8 cellular contexts compared by ENCODE assay signal in the genomic region with DNA sequence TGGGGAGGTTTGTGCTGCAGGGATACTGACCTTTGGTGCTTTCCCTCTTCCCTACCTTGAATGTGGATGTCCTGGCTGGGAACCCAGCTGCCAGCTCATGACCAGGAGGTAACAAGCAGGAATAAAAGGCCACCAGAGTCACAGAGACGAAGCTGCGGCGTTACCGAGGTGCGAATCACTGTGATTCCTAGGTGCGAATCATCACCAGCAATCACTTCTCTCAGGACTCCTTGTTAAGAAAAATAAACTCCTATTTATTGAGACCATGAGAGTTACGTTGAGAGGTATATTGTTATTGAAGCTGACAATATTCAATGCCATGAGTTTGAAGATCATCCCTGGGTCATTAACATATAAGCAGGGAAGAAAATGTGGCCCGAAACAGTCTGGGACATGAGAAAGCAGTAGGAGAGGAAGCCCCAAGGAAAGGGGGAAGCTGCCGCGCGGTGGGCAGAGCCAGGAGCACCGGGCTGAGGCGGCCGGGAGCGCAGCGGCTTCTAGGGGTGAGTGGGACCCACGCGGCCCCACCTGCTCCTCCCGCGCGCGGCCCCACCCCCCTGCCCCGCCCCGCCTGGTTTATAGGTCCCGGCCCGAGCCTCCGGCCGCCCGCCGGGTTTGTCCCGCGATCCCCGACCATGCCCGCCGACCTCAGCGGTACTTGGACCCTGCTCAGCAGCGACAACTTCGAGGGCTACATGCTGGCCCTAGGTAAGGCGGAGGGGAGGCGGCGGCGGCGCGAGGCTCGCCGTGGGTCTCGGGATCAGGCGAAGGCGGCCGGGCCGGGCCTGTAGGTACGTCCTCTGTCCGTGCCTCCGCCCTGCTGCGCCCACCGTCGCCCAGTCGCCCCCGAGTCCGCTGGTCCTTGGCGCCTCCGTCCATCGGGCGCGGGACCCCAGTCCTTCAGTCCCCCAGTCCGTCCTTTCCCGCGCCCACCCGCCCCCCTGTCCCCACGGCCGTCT. TPM values are rescaled to one million over a fixed set of nuclear protein-coding genes. Genes with fewer than 3 reads are reported as not detected.
A peak's percentile ranks its signal among the peaks of the same experiment; 100 is the strongest.
DNase-seq lines count a peak whose midpoint lies in the region; ATAC-seq and TF ChIP-seq lines count a peak whose summit lies in the region.

TSS of gene RBP7 (plus strand) at position 605 of the 959 bp plus-strand sequence. CDS start at position 636, 31 bp downstream.

- POLR2A ChIA-PET in activated B cell treated with CpG ODN at 0.5 μM for 24 hours (lab: Charles Lee): no interaction called here
- POLR2A ChIA-PET in naive thymus-derived CD8-positive, alpha-beta T cell (lab: Charles Lee): no interaction called here

- no peaks in the 10 kb centered on the region for H3K9me3 Mint-ChIP-seq in activated B cell treated with CpG ODN at 0.5 μM for 24 hours
- peaks cover 0 to 6% (median 0%) of the 10 kb centered on the region in 9 donors for H3K9me3 Mint-ChIP-seq in naive thymus-derived CD8-positive, alpha-beta T cell

- peaks cover 11% of the 10 kb centered on the region for H3K4me1 Mint-ChIP-seq in activated B cell treated with CpG ODN at 0.5 μM for 24 hours
- peaks cover 0 to 15% (median 8%) of the 10 kb centered on the region in 4 donors for H3K4me1 Mint-ChIP-seq in naive thymus-derived CD8-positive, alpha-beta T cell

- H3K4me3 Mint-ChIP-seq in activated B cell treated with CpG ODN at 0.5 μM for 24 hours: peak within 1 kb of the TSS; percentile 80
- peak within 1 kb of the TSS; percentile 72 to 90 (median 83) for H3K4me3 Mint-ChIP-seq in naive thymus-derived CD8-positive, alpha-beta T cell

- ATAC-seq in activated B cell treated with CpG ODN at 0.5 μM for 24 hours (ENCODE audit: low read depth) (peak; percentile 34), esophagus mucosa (peak; percentile 66), GM18868 (IDR thresholded peaks at IDR 0.05; ENCODE audit: unreplicated experiment) (no peak), GM19467 (IDR thresholded peaks at IDR 0.05; ENCODE audit: unreplicated experiment) (no peak), HG03039 (IDR thresholded peaks at IDR 0.05; ENCODE audit: unreplicated experiment) (no peak)
- peak; percentile 63 to 80 for ATAC-seq in naive thymus-derived CD8-positive, alpha-beta T cell

- DNase-seq in SIG-M5 treated with dmso at 0.1 percent for 504 hours (lab: John Stamatoyannopoulos, UW; ENCODE audit: unreplicated experiment) (peak; percentile 22), SIG-M5 (lab: John Stamatoyannopoulos, UW) (no peak), activated B cell treated with CpG ODN at 0.5 μM for 24 hours (peak; percentile 21)
- peak in 7 of 10 donors; percentile 2 to 17 (median 11) for DNase-seq in naive thymus-derived CD8-positive, alpha-beta T cell

- peaks cover 28% of the 10 kb centered on the region for H3K27me3 Mint-ChIP-seq in activated B cell treated with CpG ODN at 0.5 μM for 24 hours
- peaks cover 17 to 53% (median 36%) of the 10 kb centered on the region in 5 donors for H3K27me3 Mint-ChIP-seq in naive thymus-derived CD8-positive, alpha-beta T cell

- CTCF ChIA-PET in activated B cell treated with CpG ODN at 0.5 μM for 24 hours (lab: Charles Lee): no interaction called here

- H3K36me3 Mint-ChIP-seq in activated B cell treated with CpG ODN at 0.5 μM for 24 hours (ENCODE audit: low read depth): no peaks in the 10 kb centered on the region
- peaks cover 0 to 8% (median 0%) of the 10 kb centered on the region in 3 donors for H3K36me3 Mint-ChIP-seq in naive thymus-derived CD8-positive, alpha-beta T cell

- H3K27ac Mint-ChIP-seq in activated B cell treated with CpG ODN at 0.5 μM for 24 hours: no peak within 1 kb of the TSS
- H3K27ac Mint-ChIP-seq in naive thymus-derived CD8-positive, alpha-beta T cell: peak within 1 kb of the TSS in 3 of 10 donors; percentile 29 to 75 (median 69)

- no peak for TF ChIP-seq CTCF in activated B cell treated with CpG ODN at 0.5 μM for 24 hours (IDR thresholded peaks at IDR 0.05)

- intact Hi-C loops in activated B cell treated with CpG ODN at 0.5 μM for 24 hours (cut with micrococcal nuclease): loop anchor here (2.0 kb wide), 1 partner anchor 36 kb away; no protein-coding TSS in a partner anchor

RNA-seq across cellular contexts. Expression of gene RBP7, which starts in this region (rescaled TPM):
- total RNA-seq in activated B cell treated with CpG ODN at 0.5 μM for 24 hours: not detected in 2 replicates
- total RNA-seq in esophagus mucosa: 13.4 TPM
- total RNA-seq in naive thymus-derived CD8-positive, alpha-beta T cell: not detected
- polyA plus RNA-seq in naive thymus-derived CD8-positive, alpha-beta T cell: not detected

Comparison
In these comparisons a context has a peak if more than half of its experiments do, and no peak if none do; other contexts are left out.
1. RNA of gene RBP7 (total RNA-seq): 13.4 TPM in esophagus mucosa (single experiment); not detected in naive thymus-derived CD8-positive, alpha-beta T cell and not detected in activated B cell treated with CpG ODN at 0.5 μM for 24 hours; every median in the first group is over 10 times any median in the second.
2. Peak in DNase-seq and ATAC-seq in activated B cell treated with CpG ODN at 0.5 μM for 24 hours; RNA of the gene not detected or under 1 TPM.
3. Peak in DNase-seq and ATAC-seq in naive thymus-derived CD8-positive, alpha-beta T cell; RNA of the gene not detected or under 1 TPM.